15 cellular contexts compared by ENCODE assay signal in the genomic region with DNA sequence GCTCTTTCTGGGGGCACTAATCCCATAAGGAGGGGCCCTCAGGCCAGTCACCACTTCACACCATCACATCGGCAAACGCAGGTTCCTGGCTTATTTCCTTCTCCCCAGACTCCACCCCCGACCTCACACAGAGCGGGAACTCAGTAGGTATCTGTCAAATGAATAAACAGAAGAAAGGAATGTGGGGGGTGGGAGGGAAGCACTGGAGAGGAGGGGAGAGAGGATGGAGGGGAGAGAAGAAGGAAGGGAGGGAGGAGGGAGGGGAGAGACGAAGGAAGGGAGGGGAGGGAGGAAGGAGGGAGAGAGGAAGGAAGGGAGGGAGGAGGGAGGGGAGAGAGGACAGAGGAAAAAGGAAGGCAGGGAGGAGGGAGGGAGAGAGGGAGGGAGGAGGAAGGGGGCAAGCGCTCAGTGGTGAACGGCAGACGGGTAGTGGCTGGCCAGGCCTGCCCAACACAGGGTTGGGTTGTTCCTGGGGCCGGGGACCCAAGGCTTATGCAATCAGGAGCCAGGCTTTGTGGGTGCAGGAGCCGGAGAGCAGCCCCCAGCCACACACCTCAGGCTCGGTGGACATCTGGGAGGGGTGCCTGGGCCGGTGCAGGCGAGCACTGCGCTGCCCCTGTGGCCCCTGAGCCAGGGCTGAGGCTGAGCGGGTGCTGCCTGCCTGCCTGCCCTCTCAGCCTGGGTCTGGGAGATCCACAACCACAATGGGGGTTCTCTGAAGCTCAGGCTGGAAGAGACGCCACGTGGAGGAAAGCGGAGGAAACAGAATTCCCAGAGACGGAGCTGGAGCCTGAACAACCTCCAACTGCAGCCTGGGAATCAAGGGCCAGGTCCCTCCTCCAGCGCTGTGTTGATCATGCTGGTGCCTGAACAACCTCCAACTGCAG. TPM values are rescaled to one million over a fixed set of nuclear protein-coding genes. Genes with fewer than 3 reads are reported as not detected.
DNase-seq lines count a peak whose midpoint lies in the region; ATAC-seq and TF ChIP-seq lines count a peak whose summit lies in the region.
"Had no signal": no experiment of that assay in that cellular context is flagged by ENCODE, and none has a peak within 500 bp of the region (broad histone marks: within the 10 kb centered on the region; RNA-seq: fewer than 3 reads in every experiment).

No MANE protein-coding gene starts in this region.

- H3K9me3 ChIP-seq in hepatocyte (ENCODE audit: low read depth) (no peaks in the 10 kb centered on the region), testis (no peaks in the 10 kb centered on the region)
- H3K9me3 ChIP-seq: gastrocnemius medialis, thyroid gland had no signal

- TF ChIP-seq CTCF in hepatocyte (IDR thresholded peaks at IDR 0.05; ENCODE audit: poor library complexity): no peak
- TF ChIP-seq CTCF in testis (IDR thresholded peaks at IDR 0.05): no peak

- H3K4me3 Mint-ChIP-seq in activated naive CD4-positive, alpha-beta T cell treated with anti-CD3 and anti-CD28 coated beads, Interleukin-2, amount 10 ng/mL, durations not matched to agents 7 days and 5 days: no peak overlapping the region
- H3K4me3 Mint-ChIP-seq in stimulated activated naive B cell treated with anti-CD40 and anti-IgM and Interleukin-4, amounts not matched to agents 10 μg/mL and 1 μg/mL and 100 μg/mL, for 72 hours: peak overlapping the region in 1 of 2 donors; percentile 30
- H3K4me3 Mint-ChIP-seq: activated B cell treated with CpG ODN at 0.5 μM for 24 hours had no signal

- H3K36me3 Mint-ChIP-seq in activated naive CD4-positive, alpha-beta T cell treated with anti-CD3 and anti-CD28 coated beads, Interleukin-2, amount 10 ng/mL, durations not matched to agents 7 days and 5 days: no peaks in the 10 kb centered on the region
- H3K36me3 Mint-ChIP-seq in stimulated activated naive B cell treated with anti-CD40 and anti-IgM and Interleukin-4, amounts not matched to agents 10 μg/mL and 1 μg/mL and 100 μg/mL, for 72 hours: no peaks in the 10 kb centered on the region

- H3K9me3 Mint-ChIP-seq in activated naive CD4-positive, alpha-beta T cell treated with anti-CD3 and anti-CD28 coated beads, Interleukin-2, amount 10 ng/mL, durations not matched to agents 7 days and 5 days: no peaks in the 10 kb centered on the region
- H3K9me3 Mint-ChIP-seq in stimulated activated naive B cell treated with anti-CD40 and anti-IgM and Interleukin-4, amounts not matched to agents 10 μg/mL and 1 μg/mL and 100 μg/mL, for 72 hours: no peaks in the 10 kb centered on the region
- H3K9me3 Mint-ChIP-seq: activated B cell treated with CpG ODN at 0.5 μM for 24 hours had no signal

- DNase-seq in activated naive CD4-positive, alpha-beta T cell treated with anti-CD3 and anti-CD28 coated beads, Interleukin-2, amount 10 ng/mL, durations not matched to agents 7 days and 5 days: no peak
- DNase-seq in activated naive CD4-positive, alpha-beta T cell treated with anti-CD3 and anti-CD28 coated beads, Interleukin-2, amount 50 U/mL, for 16 hours: no peak
- peak; percentile 11 for DNase-seq in OCI-M1 (lab: John Stamatoyannopoulos, UW)
- no peak for DNase-seq in hepatocyte (ENCODE audit: low spot score)
- DNase-seq in stimulated activated naive B cell treated with anti-CD40 and anti-IgM and Interleukin-4, amounts not matched to agents 10 μg/mL and 1 μg/mL and 100 μg/mL, for 72 hours: no peak
- DNase-seq in posterior vena cava (ENCODE audit: low spot score): no peak
- DNase-seq in testis: no peak
- no peak for DNase-seq in NCI-H187 treated with DMSO at 0.1 percent for 48 hours (lab: John Stamatoyannopoulos, UW)
- DNase-seq: activated B cell treated with CpG ODN at 0.5 μM for 24 hours, activated gamma-delta T cell, COR-L47, gastrocnemius medialis, mammary epithelial cell, thyroid gland had no signal

- 52% methylated on average over 15 of the region's 20 CpGs for WGBS in hepatocyte (ENCODE audit: low lambda C conversion rate, missing lambda C conversion rate)
- 50 to 64% methylated on average over 12 to 20 of the region's 20 CpGs for WGBS in testis, 2 donors

- H3K27me3 Mint-ChIP-seq in activated naive CD4-positive, alpha-beta T cell treated with anti-CD3 and anti-CD28 coated beads, Interleukin-2, amount 10 ng/mL, durations not matched to agents 7 days and 5 days: peaks cover 32% of the 10 kb centered on the region
- H3K27me3 Mint-ChIP-seq in stimulated activated naive B cell treated with anti-CD40 and anti-IgM and Interleukin-4, amounts not matched to agents 10 μg/mL and 1 μg/mL and 100 μg/mL, for 72 hours: peaks cover 0 to 4% of the 10 kb centered on the region in 2 donors
- H3K27me3 Mint-ChIP-seq: activated B cell treated with CpG ODN at 0.5 μM for 24 hours had no signal

- peak overlapping the region; percentile 42 for H3K27ac Mint-ChIP-seq in activated naive CD4-positive, alpha-beta T cell treated with anti-CD3 and anti-CD28 coated beads, Interleukin-2, amount 10 ng/mL, durations not matched to agents 7 days and 5 days
- peak overlapping the region; percentile 47 for H3K27ac Mint-ChIP-seq in stimulated activated naive B cell treated with anti-CD40 and anti-IgM and Interleukin-4, amounts not matched to agents 10 μg/mL and 1 μg/mL and 100 μg/mL, for 72 hours
- H3K27ac Mint-ChIP-seq: activated B cell treated with CpG ODN at 0.5 μM for 24 hours, progenitor cell of endocrine pancreas had no signal

- CTCF ChIA-PET in activated naive CD4-positive, alpha-beta T cell treated with anti-CD3 and anti-CD28 coated beads, Interleukin-2, amount 10 ng/mL, durations not matched to agents 7 days and 5 days (lab: Charles Lee): interaction anchor here (1.0 kb wide), 1 partner anchor 86 kb away, joined by 3 read pairs; no protein-coding TSS in a partner anchor

- H3K27me3 ChIP-seq in hepatocyte (no peaks in the 10 kb centered on the region), testis (no peaks in the 10 kb centered on the region)
- H3K27me3 ChIP-seq: thyroid gland had no signal

- H3K4me1 Mint-ChIP-seq in activated naive CD4-positive, alpha-beta T cell treated with anti-CD3 and anti-CD28 coated beads, Interleukin-2, amount 10 ng/mL, durations not matched to agents 7 days and 5 days: peaks cover 53% of the 10 kb centered on the region
- H3K4me1 Mint-ChIP-seq in stimulated activated naive B cell treated with anti-CD40 and anti-IgM and Interleukin-4, amounts not matched to agents 10 μg/mL and 1 μg/mL and 100 μg/mL, for 72 hours: peaks cover 49 to 95% of the 10 kb centered on the region in 2 donors

- H4K20me1 ChIP-seq in hepatocyte (ENCODE audit: insufficient read depth, poor library complexity, severe bottlenecking): no peaks in the 10 kb centered on the region

- H3K4me2 ChIP-seq in hepatocyte: peak overlapping the region; percentile 60

- no peak overlapping the region for H2AFZ ChIP-seq in hepatocyte

- peak in 1 of 2 donors; percentile 18 for ATAC-seq in stimulated activated naive B cell treated with anti-CD40 and anti-IgM and Interleukin-4, amounts not matched to agents 10 μg/mL and 1 μg/mL and 100 μg/mL, for 72 hours (replicated peaks)
- ATAC-seq: gastrocnemius medialis had no signal

- H3K9me2 ChIP-seq in hepatocyte (replicated peaks; ENCODE audit: insufficient read depth): no peaks in the 10 kb centered on the region

- H3K27ac ChIP-seq in hepatocyte: no peak overlapping the region
- H3K27ac ChIP-seq in testis: no peak overlapping the region
- H3K27ac ChIP-seq: gastrocnemius medialis, thyroid gland had no signal

- H3K36me3 ChIP-seq in hepatocyte (replicated peaks; ENCODE audit: insufficient read depth, low read depth): no peaks in the 10 kb centered on the region
- H3K36me3 ChIP-seq in testis (ENCODE audit: low read depth, missing control alignments): no peaks in the 10 kb centered on the region
- H3K36me3 ChIP-seq: gastrocnemius medialis, thyroid gland had no signal

- H3K4me3 ChIP-seq in hepatocyte (no peak overlapping the region), testis (no peak overlapping the region)
- H3K4me3 ChIP-seq: gastrocnemius medialis, thyroid gland had no signal

- TF ChIP-seq POLR2A in testis (IDR thresholded peaks at IDR 0.05): no peak

- H3K79me2 ChIP-seq in hepatocyte: no peaks in the 10 kb centered on the region

- intact Hi-C loops in posterior vena cava (cut with DNase I): no loop called here
- intact Hi-C loops in testis (cut with DNase I; ENCODE audit: low total_unique reads): no loop called here

- peaks cover 21% of the 10 kb centered on the region for H3K4me1 ChIP-seq in hepatocyte (ENCODE audit: insufficient read depth)
- peaks cover 7% of the 10 kb centered on the region for H3K4me1 ChIP-seq in testis
- H3K4me1 ChIP-seq: gastrocnemius medialis, thyroid gland had no signal

RNA-seq across cellular contexts. Expression of a gene that starts 52.5 kb away (rescaled TPM):
- total RNA-seq in hepatocyte (5.8 and 18.5 TPM in 2 replicates), posterior vena cava (10 to 100 TPM; 34.0 to 35.8 TPM), testis (10 to 100 TPM; 88.3 to 98.9 TPM)
- polyA plus RNA-seq in hepatocyte (61.1 and 69.1 TPM in 2 replicates), testis (ENCODE audit: insufficient read depth, low read depth, low replicate concordance) (51.1 TPM)
